8 cellular contexts compared by ENCODE assay signal in genomic region chr3:52456800-52457183, GRCh38. TPM values are rescaled to one million over a fixed set of nuclear protein-coding genes. Genes with fewer than 3 reads are reported as not detected.
DNase-seq lines count a peak whose midpoint lies in the region; ATAC-seq and TF ChIP-seq lines count a peak whose summit lies in the region.

No MANE protein-coding gene starts in this region.

- peaks cover 25 to 47% (median 43%) of the 10 kb centered on the region in 7 donors for H3K4me1 Mint-ChIP-seq in naive thymus-derived CD4-positive, alpha-beta T cell

- H3K27ac ChIP-seq in AG04450 (ENCODE audit: low read depth, low read length) (peak overlapping the region; percentile 31), KMS-11 (no peak overlapping the region)
- peak overlapping the region; percentile 88 for H3K27ac ChIP-seq in naive thymus-derived CD4-positive, alpha-beta T cell (ENCODE audit: low read depth, low read length)

- no peaks in the 10 kb centered on the region for H3K9me3 Mint-ChIP-seq in naive thymus-derived CD4-positive, alpha-beta T cell

- peak overlapping the region; percentile 66; the same call in 1 of the 2 replicates for H3K4me2 ChIP-seq in KMS-11

- peak overlapping the region; percentile 87 to 96 (median 93) for H3K4me3 Mint-ChIP-seq in naive thymus-derived CD4-positive, alpha-beta T cell

- peaks cover 0 to 20% (median 5%) of the 10 kb centered on the region in 5 donors for H3K36me3 Mint-ChIP-seq in naive thymus-derived CD4-positive, alpha-beta T cell

- ATAC-seq in naive thymus-derived CD4-positive, alpha-beta T cell = no peak
- ATAC-seq in GM19023 (IDR thresholded peaks at IDR 0.05; ENCODE audit: unreplicated experiment) = no peak
- no peak for ATAC-seq in mucosa of descending colon
- no peak for ATAC-seq in left lobe of liver

- H3K4me1 ChIP-seq in KMS-11 (ENCODE audit: low read depth, poor library complexity, severe bottlenecking) (peaks cover 8% of the 10 kb centered on the region), mucosa of descending colon (ENCODE audit: low read depth) (peaks cover 11% of the 10 kb centered on the region)
- H3K4me1 ChIP-seq in naive thymus-derived CD4-positive, alpha-beta T cell (ENCODE audit: control insufficient read depth in 2 of 2, insufficient read depth in 2 of 2, low read length in 2 of 2) = peaks cover 15 to 23% of the 10 kb centered on the region in 2 donors

- peak overlapping the region; percentile 80 for H3K4me3 ChIP-seq in AG04450 (ENCODE audit: low read depth, low read length)
- no peak overlapping the region for H3K4me3 ChIP-seq in KMS-11 (IDR thresholded peaks at IDR 0.05; ENCODE audit: insufficient read depth, low read depth, low read length)
- H3K4me3 ChIP-seq in naive thymus-derived CD4-positive, alpha-beta T cell (ENCODE audit: low read length) = peak overlapping the region; percentile 98
- H3K4me3 ChIP-seq in mucosa of descending colon = no peak overlapping the region

- no peaks in the 10 kb centered on the region for H3K27me3 Mint-ChIP-seq in naive thymus-derived CD4-positive, alpha-beta T cell

- no peaks in the 10 kb centered on the region for H3K27me3 ChIP-seq in AG04450 (ENCODE audit: control insufficient read depth, insufficient read depth, low read length)
- H3K27me3 ChIP-seq in KMS-11 (ENCODE audit: insufficient read depth, low read depth) = no peaks in the 10 kb centered on the region
- no peaks in the 10 kb centered on the region for H3K27me3 ChIP-seq in naive thymus-derived CD4-positive, alpha-beta T cell (ENCODE audit: control insufficient read depth in 2 of 2, insufficient read depth in 2 of 2, low read length in 2 of 2)

- DNase-seq in AG04450 (ENCODE audit: low read depth, low spot score) (no peak), cerebellar cortex (ENCODE audit: low spot score) (peak; percentile 52), NAMALWA (ENCODE audit: low spot score) (no peak), mucosa of descending colon (no peak), left lobe of liver (ENCODE audit: low spot score) (no peak)
- DNase-seq in naive thymus-derived CD4-positive, alpha-beta T cell = no peak

- peak overlapping the region; percentile 71 to 100 (median 97) for H3K27ac Mint-ChIP-seq in naive thymus-derived CD4-positive, alpha-beta T cell

- intact Hi-C loops in naive thymus-derived CD4-positive, alpha-beta T cell (cut with micrococcal nuclease) = loop anchor here (5.0 to 10.0 kb wide), 2 partner anchors 228 to 231 kb away; partner anchors contain the start of genes GNL3 (in 2 of the 2) and PBRM1 (in 2 of the 2)
- intact Hi-C loops in mucosa of descending colon (cut with DNase I, micrococcal nuclease) = no loop called here

- H4K20me1 ChIP-seq in KMS-11 (ENCODE audit: insufficient read depth) = no peaks in the 10 kb centered on the region

- H3K9ac ChIP-seq in KMS-11 = no peak overlapping the region

- no peaks in the 10 kb centered on the region for H3K36me3 ChIP-seq in KMS-11 (ENCODE audit: insufficient read depth)
- peaks cover 11 to 43% (median 13%) of the 10 kb centered on the region in 3 experiments for H3K36me3 ChIP-seq in naive thymus-derived CD4-positive, alpha-beta T cell (ENCODE audit: control insufficient read depth in 2 of 3, insufficient read depth in 3 of 3, low read length in 3 of 3)
- no peaks in the 10 kb centered on the region for H3K36me3 ChIP-seq in mucosa of descending colon (ENCODE audit: low read depth)

- CTCF ChIA-PET in AG04450 (lab: Charles Lee) = interaction anchor here (0.6 to 1.9 kb wide), 5 partner anchors 8 to 179 kb away, joined by 3 to 14 read pairs (median 7); no protein-coding TSS in a partner anchor
- CTCF ChIA-PET in naive thymus-derived CD4-positive, alpha-beta T cell (lab: Charles Lee) = interaction anchor here (0.7 to 1.1 kb wide), 3 partner anchors 9 to 44 kb away, joined by 3 to 5 read pairs (median 3); no protein-coding TSS in a partner anchor

- peaks cover 12% of the 10 kb centered on the region; the same call in 1 of the 2 replicates for H3K79me2 ChIP-seq in KMS-11 (ENCODE audit: insufficient read depth, low read depth)

- H2AFZ ChIP-seq in KMS-11 (ENCODE audit: low read depth) = no peak overlapping the region

- TF ChIP-seq CTCF in AG04450 (IDR thresholded peaks at IDR 0.05; ENCODE audit: low read depth, low read length) (no peak), KMS-11 (conservative IDR thresholded peaks at IDR 0.05; ENCODE audit: low read depth, low read length) (no peak), mucosa of descending colon (IDR thresholded peaks at IDR 0.05) (no peak)

- POLR2A ChIA-PET in AG04450 (lab: Yijun Ruan, JAX) = interaction anchor here (1.6 kb wide), 1 partner anchor 9 kb away, joined by 4 read pairs; no protein-coding TSS in a partner anchor
- POLR2A ChIA-PET in naive thymus-derived CD4-positive, alpha-beta T cell (lab: Charles Lee) = interaction anchor here (1.1 to 1.4 kb wide), 3 partner anchors 9 to 15 kb away, joined by 3 to 5 read pairs (median 3); no protein-coding TSS in a partner anchor

- H3K9me3 ChIP-seq in AG04450 (ENCODE audit: control insufficient read depth, insufficient read depth, low read length) = no peaks in the 10 kb centered on the region
- no peaks in the 10 kb centered on the region for H3K9me3 ChIP-seq in naive thymus-derived CD4-positive, alpha-beta T cell (ENCODE audit: control insufficient read depth in 2 of 3, low read length in 3 of 3)
- H3K9me3 ChIP-seq in mucosa of descending colon = no peaks in the 10 kb centered on the region

RNA-seq across cellular contexts. Expression of gene NISCH, which starts 1.4 kb away (rescaled TPM):
- polyA plus RNA-seq in AG04450 (2011; rRNA removed) = 71.0 and 73.0 TPM in 2 replicates
- polyA minus RNA-seq in AG04450 (2011; rRNA and poly(A)+ RNA removed) = 104 and 115 TPM in 2 replicates
- total RNA-seq in naive thymus-derived CD4-positive, alpha-beta T cell = 100 to 1,000 TPM in 4 of 5 experiments, 10 to 100 TPM in 1; 86.8 to 210 (median 162) TPM
- 10 to 100 TPM; 21.4 to 35.0 TPM for polyA plus RNA-seq in naive thymus-derived CD4-positive, alpha-beta T cell
- total RNA-seq in mucosa of descending colon (10 to 100 TPM; 57.6 to 91.0 (median 72.1) TPM), left lobe of liver (39.3 TPM)

RNA-seq across cellular contexts. Expression of gene TNNC1, which starts 3.0 kb away (rescaled TPM):
- polyA plus RNA-seq in AG04450 (2011; rRNA removed) = 1.7 and 1.9 TPM in 2 replicates
- polyA minus RNA-seq in AG04450 (2011; rRNA and poly(A)+ RNA removed) = 1.4 and 2.0 TPM in 2 replicates
- 1 to 10 TPM; 2.2 to 8.4 (median 6.5) TPM for total RNA-seq in naive thymus-derived CD4-positive, alpha-beta T cell
- 1 to 10 TPM in 1 of 2 donors, under 1 TPM in 1; 0.73 to 1.5 TPM for polyA plus RNA-seq in naive thymus-derived CD4-positive, alpha-beta T cell
- total RNA-seq in mucosa of descending colon = 1 to 10 TPM in 2 of 3 donors, under 1 TPM in 1; 0.60 to 6.3 (median 2.5) TPM
- 0.25 TPM for total RNA-seq in left lobe of liver

RNA-seq across cellular contexts. Expression of gene SEMA3G, which starts 11.9 kb away (rescaled TPM):
- 0.02 TPM in 1 of 2 replicates, not detected in the other for polyA plus RNA-seq in AG04450 (2011; rRNA removed)
- 0.28 TPM in 1 of 2 replicates, not detected in the other for polyA minus RNA-seq in AG04450 (2011; rRNA and poly(A)+ RNA removed)
- under 1 TPM in 2 of 5 experiments, not detected in 3; 0.10 to 0.24 TPM for total RNA-seq in naive thymus-derived CD4-positive, alpha-beta T cell
- polyA plus RNA-seq in naive thymus-derived CD4-positive, alpha-beta T cell = not detected
- total RNA-seq in mucosa of descending colon = 10 to 100 TPM in 1 of 3 donors, 1 to 10 TPM in 2; 2.7 to 10.2 (median 3.1) TPM
- total RNA-seq in left lobe of liver = 0.93 TPM

RNA-seq across cellular contexts. Expression of gene STAB1, which starts 38.3 kb away (rescaled TPM):
- 0.02 TPM in 1 of 2 replicates, not detected in the other for polyA plus RNA-seq in AG04450 (2011; rRNA removed)
- polyA minus RNA-seq in AG04450 (2011; rRNA and poly(A)+ RNA removed) = 0.09 TPM in 1 of 2 replicates, not detected in the other
- 100 to 1,000 TPM in 1 of 5 experiments, 10 to 100 TPM in 3, under 1 TPM in 1; 0.27 to 122 (median 26.1) TPM for total RNA-seq in naive thymus-derived CD4-positive, alpha-beta T cell
- not detected for polyA plus RNA-seq in naive thymus-derived CD4-positive, alpha-beta T cell
- total RNA-seq in mucosa of descending colon (100 to 1,000 TPM in 2 of 3 donors, 10 to 100 TPM in 1; 51.7 to 187 (median 145) TPM), left lobe of liver (71.5 TPM)

RNA-seq across cellular contexts. Expression of gene PHF7, which starts 46.3 kb away (rescaled TPM):
- polyA plus RNA-seq in AG04450 (2011; rRNA removed) = 1.8 and 2.6 TPM in 2 replicates
- 1.1 and 3.6 TPM in 2 replicates for polyA minus RNA-seq in AG04450 (2011; rRNA and poly(A)+ RNA removed)
- total RNA-seq in naive thymus-derived CD4-positive, alpha-beta T cell = 10 to 100 TPM; 13.7 to 18.7 (median 15.5) TPM
- 1 to 10 TPM; 7.6 to 8.9 TPM for polyA plus RNA-seq in naive thymus-derived CD4-positive, alpha-beta T cell
- 10 to 100 TPM; 13.9 to 24.7 (median 17.6) TPM for total RNA-seq in mucosa of descending colon
- 6.9 TPM for total RNA-seq in left lobe of liver

Comparison
In these comparisons a context has a peak if more than half of its experiments do, and no peak if none do; other contexts are left out.
1. H3K4me3 ChIP-seq: peak in AG04450 (single experiment) and naive thymus-derived CD4-positive, alpha-beta T cell (single experiment); none in KMS-11 (single experiment) and mucosa of descending colon (single experiment).
2. intact Hi-C loops: an anchor here in naive thymus-derived CD4-positive, alpha-beta T cell (5.0 to 10.0 kb wide); none called in mucosa of descending colon.